In genomic region chr9:137757613-137758029, GRCh38 we compare ENCODE assay signal across 8 cellular contexts.
DNase-seq lines count a peak whose midpoint lies in the region; ATAC-seq and TF ChIP-seq lines count a peak whose summit lies in the region.

No MANE protein-coding gene starts in this region.

- H3K27me3 ChIP-seq in heart left ventricle: no peaks in the 10 kb centered on the region

- peaks cover 6% of the 10 kb centered on the region for H3K9me3 Mint-ChIP-seq in stimulated activated naive CD8-positive, alpha-beta T cell treated with anti-CD3 and anti-CD28 coated beads, Interleukin-15, Interleukin-2, amounts not matched to agents 100 ng/mL and 50 ng/mL, for 24 hours

- H3K27ac ChIP-seq in heart left ventricle: peak overlapping the region in 1 of 12 donors; percentile 22

- ATAC-seq in HG02870 (IDR thresholded peaks at IDR 0.05; ENCODE audit: unreplicated experiment): no peak
- no peak for ATAC-seq in heart left ventricle
- no peak for ATAC-seq in HG03097 (IDR thresholded peaks at IDR 0.05; ENCODE audit: low FRiP score, unreplicated experiment)

- peaks cover 0 to 80% (median 58%) of the 10 kb centered on the region in 9 donors for H3K36me3 ChIP-seq in heart left ventricle

- 90 to 95% (median 92%) methylated on average over 9 of the region's 9 CpGs for WGBS in heart left ventricle, 4 donors

- H3K36me3 Mint-ChIP-seq in stimulated activated naive CD8-positive, alpha-beta T cell treated with anti-CD3 and anti-CD28 coated beads, Interleukin-15, Interleukin-2, amounts not matched to agents 100 ng/mL and 50 ng/mL, for 24 hours (ENCODE audit: low read depth): peaks cover 80% of the 10 kb centered on the region

- H3K4me3 ChIP-seq in epithelial cell of proximal tubule (ENCODE audit: low read depth, low read length) (no peak overlapping the region), heart left ventricle (no peak overlapping the region)

- intact Hi-C loops in heart left ventricle (cut with DNase I): no loop called here

- H3K9me3 ChIP-seq in heart left ventricle: peaks cover 0 to 12% (median 3%) of the 10 kb centered on the region in 12 donors

- H3K4me1 Mint-ChIP-seq in stimulated activated naive CD8-positive, alpha-beta T cell treated with anti-CD3 and anti-CD28 coated beads, Interleukin-15, Interleukin-2, amounts not matched to agents 100 ng/mL and 50 ng/mL, for 24 hours (ENCODE audit: low read depth): peaks cover 57% of the 10 kb centered on the region

- peak; percentile 6 for DNase-seq in activated T-cell treated with anti-CD3 and anti-CD28 coated beads for 1 hour (ENCODE audit: low read depth)
- no peak for DNase-seq in activated T-cell treated with anti-CD3 and anti-CD28 coated beads for 4 hours
- peak; percentile 54 for DNase-seq in SW480 (ENCODE audit: low spot score)
- DNase-seq in epithelial cell of proximal tubule (ENCODE audit: low read depth): peak; percentile 20
- no peak for DNase-seq in heart left ventricle

- TF ChIP-seq CTCF in epithelial cell of proximal tubule (conservative IDR thresholded peaks at IDR 0.05; ENCODE audit: low read depth, low read length) (no peak), heart left ventricle (IDR thresholded peaks at IDR 0.05) (no peak)

- peak overlapping the region; percentile 75 for H3K27ac Mint-ChIP-seq in stimulated activated naive CD8-positive, alpha-beta T cell treated with anti-CD3 and anti-CD28 coated beads, Interleukin-15, Interleukin-2, amounts not matched to agents 100 ng/mL and 50 ng/mL, for 24 hours

- TF ChIP-seq POLR2A in heart left ventricle (IDR thresholded peaks at IDR 0.05): no peak

- peaks cover 0 to 23% (median 3%) of the 10 kb centered on the region in 12 donors for H3K4me1 ChIP-seq in heart left ventricle

- H3K4me3 Mint-ChIP-seq in stimulated activated naive CD8-positive, alpha-beta T cell treated with anti-CD3 and anti-CD28 coated beads, Interleukin-15, Interleukin-2, amounts not matched to agents 100 ng/mL and 50 ng/mL, for 24 hours: peak overlapping the region; percentile 11

- H3K27me3 Mint-ChIP-seq in stimulated activated naive CD8-positive, alpha-beta T cell treated with anti-CD3 and anti-CD28 coated beads, Interleukin-15, Interleukin-2, amounts not matched to agents 100 ng/mL and 50 ng/mL, for 24 hours: no peaks in the 10 kb centered on the region

Comparison
In these comparisons a context has a peak if more than half of its experiments do, and no peak if none do; other contexts are left out.
1. DNase-seq: peak in activated T-cell treated with anti-CD3 and anti-CD28 coated beads for 1 hour (single experiment), SW480 (single experiment) and epithelial cell of proximal tubule (single experiment); none in activated T-cell treated with anti-CD3 and anti-CD28 coated beads for 4 hours (single experiment) and heart left ventricle (0 of 5).